19 cellular contexts compared by ENCODE assay signal in genomic region chr5:114407783-114408182, GRCh38. TPM values are rescaled to one million over a fixed set of nuclear protein-coding genes. Genes with fewer than 3 reads are reported as not detected.
"Had no signal": no experiment of that assay in that cellular context is flagged by ENCODE, and none has a peak within 500 bp of the region (broad histone marks: within the 10 kb centered on the region; RNA-seq: fewer than 3 reads in every experiment).

No MANE protein-coding gene starts in this region.

- H3K4me1 Mint-ChIP-seq: activated naive CD8-positive, alpha-beta T cell treated with anti-CD3 and anti-CD28 coated beads, Interleukin-2, amount 50 U/mL, for 24 hours; neural progenitor cell had no signal

- H3K9me3 Mint-ChIP-seq: activated naive CD4-positive, alpha-beta T cell treated with anti-CD3 and anti-CD28 coated beads for 36 hours; activated naive CD8-positive, alpha-beta T cell treated with anti-CD3 and anti-CD28 coated beads, Interleukin-2, amount 50 U/mL, for 24 hours; activated T-helper 2 cell treated with anti-CD3 and anti-CD28 coated beads, Interferon-gamma antibody, Interleukin-2, Interleukin-4, amounts not matched to agents 10 μg/mL and 5 μg/mL and 100 μg/mL, durations not matched to agents 14 hours and 24 hours and 36 hours; neural progenitor cell had no signal

- H3K27ac Mint-ChIP-seq: activated naive CD4-positive, alpha-beta T cell treated with anti-CD3 and anti-CD28 coated beads for 36 hours; activated naive CD8-positive, alpha-beta T cell treated with anti-CD3 and anti-CD28 coated beads, Interleukin-2, amount 50 U/mL, for 24 hours; activated T-helper 2 cell treated with anti-CD3 and anti-CD28 coated beads, Interferon-gamma antibody, Interleukin-2, Interleukin-4, amounts not matched to agents 10 μg/mL and 5 μg/mL and 100 μg/mL, durations not matched to agents 14 hours and 24 hours and 36 hours; neural progenitor cell had no signal

- H2AFZ ChIP-seq: neural progenitor cell had no signal

- H3K9ac ChIP-seq: neural progenitor cell had no signal

- H3K9me3 ChIP-seq: ascending aorta, breast epithelium, gastrocnemius medialis, heart right ventricle, thoracic aorta, upper lobe of right lung had no signal

- H3K27me3 ChIP-seq: ascending aorta, breast epithelium, gastrocnemius medialis, heart right ventricle, neural progenitor cell, upper lobe of right lung had no signal

- H3K4me3 Mint-ChIP-seq: activated naive CD4-positive, alpha-beta T cell treated with anti-CD3 and anti-CD28 coated beads for 36 hours; activated naive CD8-positive, alpha-beta T cell treated with anti-CD3 and anti-CD28 coated beads, Interleukin-2, amount 50 U/mL, for 24 hours; neural progenitor cell had no signal

- H3K4me2 ChIP-seq: neural progenitor cell had no signal

- ATAC-seq: activated naive CD8-positive, alpha-beta T cell treated with anti-CD3 and anti-CD28 coated beads, Interleukin-2, amount 50 U/mL, for 24 hours; gastrocnemius medialis; heart right ventricle; upper lobe of right lung had no signal

- H3K27ac ChIP-seq: ascending aorta, breast epithelium, gastrocnemius medialis, heart right ventricle, neural progenitor cell, thoracic aorta, upper lobe of right lung, VCaP had no signal

- H3K36me3 Mint-ChIP-seq: neural progenitor cell had no signal

- H3K4me1 ChIP-seq: ascending aorta, breast epithelium, gastrocnemius medialis, heart right ventricle, upper lobe of right lung had no signal

- DNase-seq: activated CD4-positive, alpha-beta T cell treated with anti-CD3 and anti-CD28 coated beads for 1 hour; activated CD4-positive, alpha-beta T cell treated with anti-CD3 and anti-CD28 coated beads, Interleukin-2, amount 50 U/mL, for 4 hours; activated naive CD4-positive, alpha-beta T cell treated with anti-CD3 and anti-CD28 coated beads for 36 hours; activated naive CD8-positive, alpha-beta T cell treated with anti-CD3 and anti-CD28 coated beads, Interleukin-2, amount 50 U/mL, for 24 hours; dermis blood vessel endothelial cell; gastrocnemius medialis; heart right ventricle; mammary epithelial cell; stimulated activated CD4-positive, alpha-beta T cell treated with anti-CD3 and anti-CD28 coated beads, Interleukin-12 subunit alpha, Interleukin-12 subunit beta, amount 100 ng/mL, for 4 hours; stimulated activated CD4-positive, alpha-beta T cell treated with anti-CD3 and anti-CD28 coated beads, Interleukin-2, amount 100 ng/mL, for 24 hours; upper lobe of right lung had no signal

- H3K36me3 ChIP-seq: ascending aorta, breast epithelium, gastrocnemius medialis, heart right ventricle, neural progenitor cell, thoracic aorta, upper lobe of right lung had no signal

- H3K4me3 ChIP-seq: ascending aorta, breast epithelium, gastrocnemius medialis, heart right ventricle, neural progenitor cell, thoracic aorta, upper lobe of right lung had no signal

RNA-seq across cellular contexts. Expression of gene KCNN2, which starts 45.9 kb away (rescaled TPM):
- total RNA-seq: activated naive CD4-positive, alpha-beta T cell treated with anti-CD3 and anti-CD28 coated beads for 36 hours; activated T-helper 2 cell treated with anti-CD3 and anti-CD28 coated beads, Interferon-gamma antibody, Interleukin-2, Interleukin-4, amounts not matched to agents 10 μg/mL and 5 μg/mL and 100 μg/mL, durations not matched to agents 14 hours and 24 hours and 36 hours; chondrocyte; epithelial cell of proximal tubule; mammary epithelial cell; thoracic aorta had no signal
